In the genomic region with DNA sequence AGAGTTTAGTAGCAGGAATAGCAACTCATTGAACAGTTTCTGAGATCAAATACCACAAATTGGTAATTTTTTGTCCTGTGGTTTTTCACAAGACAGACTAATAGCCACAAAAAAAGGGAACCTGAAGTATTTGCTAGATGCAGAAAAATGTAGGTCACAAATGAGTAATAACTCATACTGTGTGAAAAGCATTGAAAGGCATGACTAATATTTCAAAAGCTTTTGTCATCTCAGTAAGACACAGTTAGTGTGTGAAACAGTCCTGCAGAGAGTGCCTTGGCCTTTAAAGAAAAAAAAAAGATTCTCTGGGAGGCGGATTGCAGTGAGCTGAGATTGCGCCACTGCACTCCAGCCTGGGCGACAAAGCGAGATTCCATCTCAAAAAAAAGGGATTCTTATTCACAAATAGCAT, we compare ENCODE assay signal across 9 cellular contexts. TPM values are rescaled to one million over a fixed set of nuclear protein-coding genes. Genes with fewer than 3 reads are reported as not detected.
DNase-seq lines count a peak whose midpoint lies in the region; ATAC-seq and TF ChIP-seq lines count a peak whose summit lies in the region.
"Had no signal": no experiment of that assay in that cellular context is flagged by ENCODE, and none has a peak within 500 bp of the region (broad histone marks: within the 10 kb centered on the region; RNA-seq: fewer than 3 reads in every experiment).

No MANE protein-coding gene starts in this region.

- peaks cover 0 to 15% (median 3%) of the 10 kb centered on the region in 3 donors for H3K4me1 ChIP-seq in esophagus squamous epithelium
- H3K4me1 ChIP-seq: parathyroid adenoma had no signal

- WGBS in esophagus squamous epithelium, 2 donors, result 28 to 37% methylated on average over 4 of the region's 4 CpGs

- intact Hi-C loops in esophagus squamous epithelium (cut with DNase I), result no loop called here
- intact Hi-C loops in Right ventricle myocardium inferior (cut with DNase I), result no loop called here

- peak overlapping the region; percentile 86 for H3K27ac ChIP-seq in brain microvascular endothelial cell
- H3K27ac ChIP-seq in esophagus squamous epithelium, result peak overlapping the region in 2 of 4 donors; percentile 14 to 42
- H3K27ac ChIP-seq: parathyroid adenoma had no signal

- DNase-seq in AG10803 (ENCODE audit: low read depth) (peak; percentile 54), GM20000 (ENCODE audit: low spot score) (peak; percentile 65), brain microvascular endothelial cell (peak; percentile 76), SHP77 (lab: John Stamatoyannopoulos, UW) (no peak), esophagus squamous epithelium (lab: John Stamatoyannopoulos, UW) (no peak), DMS153 (lab: John Stamatoyannopoulos, UW) (no peak), Right ventricle myocardium inferior (ENCODE audit: missing footprints) (no peak)

- H3K9me3 ChIP-seq in esophagus squamous epithelium, result peaks cover 0 to 9% (median 0%) of the 10 kb centered on the region in 3 donors

- H3K4me3 ChIP-seq in AG10803 (ENCODE audit: low read length), result no peak overlapping the region
- H3K4me3 ChIP-seq in brain microvascular endothelial cell (ENCODE audit: low read depth, low read length), result no peak overlapping the region
- no peak overlapping the region for H3K4me3 ChIP-seq in esophagus squamous epithelium

- in situ Hi-C loops in brain microvascular endothelial cell (cut with HindIII; ENCODE audit: low pct_ligation_motif_present, low sequenced_read_pairs), result no loop called here

- H3K36me3 ChIP-seq in brain microvascular endothelial cell (replicated peaks), result no peaks in the 10 kb centered on the region
- H3K36me3 ChIP-seq in esophagus squamous epithelium, result peaks cover 0 to 15% (median 0%) of the 10 kb centered on the region in 3 donors

- H3K27me3 ChIP-seq in brain microvascular endothelial cell (replicated peaks), result no peaks in the 10 kb centered on the region
- no peaks in the 10 kb centered on the region for H3K27me3 ChIP-seq in esophagus squamous epithelium

- TF ChIP-seq CTCF in AG10803 (conservative IDR thresholded peaks at IDR 0.05; ENCODE audit: low read length), result no peak
- no peak for TF ChIP-seq CTCF in GM20000 (IDR thresholded peaks at IDR 0.05; ENCODE audit: extremely low read depth, missing control alignments)
- no peak for TF ChIP-seq CTCF in brain microvascular endothelial cell (IDR thresholded peaks at IDR 0.05; ENCODE audit: low read depth, low read length, missing control alignments)
- no peak for TF ChIP-seq CTCF in esophagus squamous epithelium (IDR thresholded peaks at IDR 0.05)

- no peak for TF ChIP-seq POLR2A in esophagus squamous epithelium (IDR thresholded peaks at IDR 0.05)

- ATAC-seq in HG03457 (IDR thresholded peaks at IDR 0.05; ENCODE audit: unreplicated experiment) (peak; percentile 100), Right ventricle myocardium inferior (no peak)

RNA-seq across cellular contexts. Expression of a gene that starts 31.4 kb away (rescaled TPM):
- total RNA-seq in esophagus squamous epithelium, result not detected
- not detected for total RNA-seq in Right ventricle myocardium inferior

Comparison
In these comparisons a context has a peak if more than half of its experiments do, and no peak if none do; other contexts are left out.
1. DNase-seq: peak in AG10803 (single experiment), GM20000 (single experiment) and brain microvascular endothelial cell (single experiment); none in SHP77 (0 of 2), esophagus squamous epithelium (single experiment), DMS153 (single experiment) and Right ventricle myocardium inferior (single experiment).